1 cellular context compared by ENCODE assay signal in genomic region chr11:93686812-93687211, GRCh38.
TF ChIP-seq lines count a peak whose summit lies in the region.

No MANE protein-coding gene starts in this region.

TF ChIP-seq in H1, 55 proteins besides CTCF, POLR2A, EP300 and RAD21:
- TF ChIP-seq SP4 (IDR thresholded peaks at IDR 0.05; ENCODE audit: low read length) = no peak
- TF ChIP-seq CREB1 (IDR thresholded peaks at IDR 0.05) = no peak
- no peak for TF ChIP-seq BCL11A (IDR thresholded peaks at IDR 0.05; ENCODE audit: low read depth in 2 of 2, low read length in 2 of 2)
- no peak for TF ChIP-seq ASH2L (IDR thresholded peaks at IDR 0.05; ENCODE audit: low read length)
- no peak for TF ChIP-seq GTF2F1 (IDR thresholded peaks at IDR 0.05; ENCODE audit: borderline replicate concordance, low read depth, low read length)
- no peak for TF ChIP-seq NANOG (IDR thresholded peaks at IDR 0.05; ENCODE audit: insufficient read depth, low read depth, low read length, poor library complexity, severe bottlenecking)
- no peak for TF ChIP-seq USF2 (IDR thresholded peaks at IDR 0.05; ENCODE audit: low read length)
- no peak for TF ChIP-seq CEBPB (IDR thresholded peaks at IDR 0.05; ENCODE audit: low read depth, low read length)
- TF ChIP-seq CBX8 (IDR thresholded peaks at IDR 0.05; ENCODE audit: borderline replicate concordance, low read depth, low read length) = no peak
- no peak for TF ChIP-seq RXRA (IDR thresholded peaks at IDR 0.05; ENCODE audit: insufficient read depth, low read depth, low read length)
- no peak for TF ChIP-seq ATF3 (IDR thresholded peaks at IDR 0.05; ENCODE audit: insufficient read depth, low read depth, low read length)
